In the genomic region with DNA sequence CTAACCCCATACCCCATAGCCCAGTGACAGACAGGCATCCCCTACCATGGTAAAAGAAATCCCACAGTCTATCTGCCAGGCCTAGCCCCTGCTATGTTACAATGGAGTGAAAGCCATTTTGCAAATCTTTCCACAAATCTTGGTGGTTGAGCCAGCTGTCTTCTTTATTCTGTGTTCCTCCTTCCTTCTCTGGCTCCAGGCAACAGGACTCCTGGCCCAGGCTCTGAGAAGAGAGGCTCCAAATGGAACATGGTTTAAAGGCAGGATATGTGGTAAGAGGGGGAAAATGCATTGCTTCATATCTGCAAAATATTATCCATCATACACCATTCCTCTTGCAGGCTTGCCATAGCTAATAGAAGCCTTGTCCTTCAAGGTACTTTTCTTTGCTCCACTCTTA, we compare ENCODE assay signal across 1 cellular context.
TF ChIP-seq lines count a peak whose summit lies in the region.

No MANE protein-coding gene starts in this region.

TF ChIP-seq in H1, 55 proteins besides CTCF, POLR2A, EP300 and RAD21:
- no peak for TF ChIP-seq POU5F1 (IDR thresholded peaks at IDR 0.05; ENCODE audit: low read depth, low read length)
- no peak for TF ChIP-seq BRCA1 (IDR thresholded peaks at IDR 0.05; ENCODE audit: low read depth, low read length)
- TF ChIP-seq GABPA (IDR thresholded peaks at IDR 0.05; ENCODE audit: borderline replicate concordance, insufficient read depth, low read length): no peak
- TF ChIP-seq TAF7 (optimal IDR thresholded peaks at IDR 0.05; ENCODE audit: borderline replicate concordance, low read depth, low read length): no peak
- no peak for TF ChIP-seq MAFK (IDR thresholded peaks at IDR 0.05; ENCODE audit: low read depth, low read length)
- TF ChIP-seq SP4 (IDR thresholded peaks at IDR 0.05; ENCODE audit: low read length): no peak
- TF ChIP-seq CREB1 (IDR thresholded peaks at IDR 0.05): no peak
- TF ChIP-seq CHD2 (IDR thresholded peaks at IDR 0.05; ENCODE audit: low read length): no peak
- TF ChIP-seq JUND (IDR thresholded peaks at IDR 0.05; ENCODE audit: low read length): no peak
- no peak for TF ChIP-seq CBX5 (IDR thresholded peaks at IDR 0.05; ENCODE audit: low read depth, low read length)
- no peak for TF ChIP-seq CHD1 (IDR thresholded peaks at IDR 0.05; ENCODE audit: low read depth, low read length)
- no peak for TF ChIP-seq TBP (IDR thresholded peaks at IDR 0.05; ENCODE audit: low read depth, low read length)
- TF ChIP-seq HDAC2 (IDR thresholded peaks at IDR 0.05; ENCODE audit: borderline replicate concordance in 1 of 2, low read depth in 2 of 2, low read length in 2 of 2): no peak
